1 cellular context compared by ENCODE assay signal in the genomic region with DNA sequence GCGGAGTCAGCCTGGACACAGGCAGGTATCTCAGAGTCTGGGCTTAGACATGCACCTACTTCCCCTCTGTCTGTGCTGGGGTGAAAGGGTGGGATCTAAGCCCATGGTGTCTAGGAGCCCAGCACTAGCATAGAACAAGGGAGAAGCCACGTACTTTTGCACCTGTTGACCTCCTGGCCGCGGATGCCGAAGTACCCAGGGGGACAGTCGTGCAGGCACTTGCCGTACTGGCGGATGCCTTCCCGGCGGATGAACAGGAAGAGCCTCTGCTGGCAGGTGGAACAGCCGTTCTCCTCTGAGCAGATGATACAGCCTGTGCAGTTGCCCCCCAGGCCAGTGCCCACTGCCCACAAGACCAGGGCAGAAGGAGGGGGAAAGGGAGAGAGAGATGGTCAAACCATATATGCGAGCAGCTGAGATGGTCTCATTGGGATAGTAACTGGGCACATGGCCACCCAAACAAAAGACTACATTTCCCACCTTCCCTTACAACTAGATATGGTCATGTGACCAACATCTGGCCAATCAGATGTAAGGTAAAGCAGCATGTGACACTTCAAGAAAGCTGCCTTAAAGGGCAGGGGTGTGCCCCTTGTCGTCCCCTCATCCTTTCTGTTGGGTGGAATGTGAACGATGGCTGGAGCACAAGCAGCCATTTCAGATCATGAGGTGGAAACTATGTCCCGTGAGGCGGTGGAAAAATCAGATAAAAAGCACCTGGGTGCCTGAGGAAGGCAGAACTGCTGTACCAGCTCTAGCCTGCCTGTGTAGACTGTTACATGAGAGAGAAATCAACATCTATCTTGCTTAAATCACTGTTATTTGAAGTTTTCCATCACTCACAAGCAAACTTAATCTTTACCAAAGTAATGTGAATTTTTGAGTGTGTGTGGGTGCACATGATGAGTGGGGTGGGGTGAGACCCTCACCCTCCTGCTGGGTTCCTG.
TF ChIP-seq lines count a peak whose summit lies in the region.

No MANE protein-coding gene starts in this region.

TF ChIP-seq in K562, 482 proteins besides CTCF, POLR2A, EP300 and RAD21 (continued from another document and continues in another):
- TF ChIP-seq, protein P1, sequence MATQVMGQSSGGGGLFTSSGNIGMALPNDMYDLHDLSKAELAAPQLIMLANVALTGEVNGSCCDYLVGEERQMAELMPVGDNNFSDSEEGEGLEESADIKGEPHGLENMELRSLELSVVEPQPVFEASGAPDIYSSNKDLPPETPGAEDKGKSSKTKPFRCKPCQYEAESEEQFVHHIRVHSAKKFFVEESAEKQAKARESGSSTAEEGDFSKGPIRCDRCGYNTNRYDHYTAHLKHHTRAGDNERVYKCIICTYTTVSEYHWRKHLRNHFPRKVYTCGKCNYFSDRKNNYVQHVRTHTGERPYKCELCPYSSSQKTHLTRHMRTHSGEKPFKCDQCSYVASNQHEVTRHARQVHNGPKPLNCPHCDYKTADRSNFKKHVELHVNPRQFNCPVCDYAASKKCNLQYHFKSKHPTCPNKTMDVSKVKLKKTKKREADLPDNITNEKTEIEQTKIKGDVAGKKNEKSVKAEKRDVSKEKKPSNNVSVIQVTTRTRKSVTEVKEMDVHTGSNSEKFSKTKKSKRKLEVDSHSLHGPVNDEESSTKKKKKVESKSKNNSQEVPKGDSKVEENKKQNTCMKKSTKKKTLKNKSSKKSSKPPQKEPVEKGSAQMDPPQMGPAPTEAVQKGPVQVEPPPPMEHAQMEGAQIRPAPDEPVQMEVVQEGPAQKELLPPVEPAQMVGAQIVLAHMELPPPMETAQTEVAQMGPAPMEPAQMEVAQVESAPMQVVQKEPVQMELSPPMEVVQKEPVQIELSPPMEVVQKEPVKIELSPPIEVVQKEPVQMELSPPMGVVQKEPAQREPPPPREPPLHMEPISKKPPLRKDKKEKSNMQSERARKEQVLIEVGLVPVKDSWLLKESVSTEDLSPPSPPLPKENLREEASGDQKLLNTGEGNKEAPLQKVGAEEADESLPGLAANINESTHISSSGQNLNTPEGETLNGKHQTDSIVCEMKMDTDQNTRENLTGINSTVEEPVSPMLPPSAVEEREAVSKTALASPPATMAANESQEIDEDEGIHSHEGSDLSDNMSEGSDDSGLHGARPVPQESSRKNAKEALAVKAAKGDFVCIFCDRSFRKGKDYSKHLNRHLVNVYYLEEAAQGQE (CRISPR knock-in tag; IDR thresholded peaks at IDR 0.05; ENCODE audit: low read depth), result no peak
- TF ChIP-seq, protein P2, sequence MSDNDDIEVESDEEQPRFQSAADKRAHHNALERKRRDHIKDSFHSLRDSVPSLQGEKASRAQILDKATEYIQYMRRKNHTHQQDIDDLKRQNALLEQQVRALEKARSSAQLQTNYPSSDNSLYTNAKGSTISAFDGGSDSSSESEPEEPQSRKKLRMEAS (CRISPR knock-in tag; IDR thresholded peaks at IDR 0.05), result peak; percentile 66
- TF ChIP-seq ZKSCAN1 (IDR thresholded peaks at IDR 0.05; ENCODE audit: low read depth, low read length), result no peak
- TF ChIP-seq ZNF766 (CRISPR knock-in tag; conservative IDR thresholded peaks at IDR 0.05), result 0 out of 2 replicates have a peak, but pooled peaks have one; percentile 21
- TF ChIP-seq MAZ (CRISPR knock-in tag; conservative IDR thresholded peaks at IDR 0.05 in 1 of 2, IDR thresholded peaks at IDR 0.05 in 1 of 2), result no peak
- no peak for TF ChIP-seq TFAM (CRISPR knock-in tag; conservative IDR thresholded peaks at IDR 0.05)
- TF ChIP-seq, protein P3, sequence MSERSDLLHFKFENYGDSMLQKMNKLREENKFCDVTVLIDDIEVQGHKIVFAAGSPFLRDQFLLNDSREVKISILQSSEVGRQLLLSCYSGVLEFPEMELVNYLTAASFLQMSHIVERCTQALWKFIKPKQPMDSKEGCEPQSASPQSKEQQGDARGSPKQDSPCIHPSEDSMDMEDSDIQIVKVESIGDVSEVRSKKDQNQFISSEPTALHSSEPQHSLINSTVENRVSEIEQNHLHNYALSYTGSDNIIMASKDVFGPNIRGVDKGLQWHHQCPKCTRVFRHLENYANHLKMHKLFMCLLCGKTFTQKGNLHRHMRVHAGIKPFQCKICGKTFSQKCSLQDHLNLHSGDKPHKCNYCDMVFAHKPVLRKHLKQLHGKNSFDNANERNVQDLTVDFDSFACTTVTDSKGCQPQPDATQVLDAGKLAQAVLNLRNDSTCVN (CRISPR knock-in tag; IDR thresholded peaks at IDR 0.05), result no peak
- no peak for TF ChIP-seq CREB1 (IDR thresholded peaks at IDR 0.05)
- TF ChIP-seq CREB1 (CRISPR knock-in tag; IDR thresholded peaks at IDR 0.05), result no peak
- TF ChIP-seq ZNF311 (CRISPR knock-in tag; IDR thresholded peaks at IDR 0.05), result no peak
- TF ChIP-seq, protein P4, sequence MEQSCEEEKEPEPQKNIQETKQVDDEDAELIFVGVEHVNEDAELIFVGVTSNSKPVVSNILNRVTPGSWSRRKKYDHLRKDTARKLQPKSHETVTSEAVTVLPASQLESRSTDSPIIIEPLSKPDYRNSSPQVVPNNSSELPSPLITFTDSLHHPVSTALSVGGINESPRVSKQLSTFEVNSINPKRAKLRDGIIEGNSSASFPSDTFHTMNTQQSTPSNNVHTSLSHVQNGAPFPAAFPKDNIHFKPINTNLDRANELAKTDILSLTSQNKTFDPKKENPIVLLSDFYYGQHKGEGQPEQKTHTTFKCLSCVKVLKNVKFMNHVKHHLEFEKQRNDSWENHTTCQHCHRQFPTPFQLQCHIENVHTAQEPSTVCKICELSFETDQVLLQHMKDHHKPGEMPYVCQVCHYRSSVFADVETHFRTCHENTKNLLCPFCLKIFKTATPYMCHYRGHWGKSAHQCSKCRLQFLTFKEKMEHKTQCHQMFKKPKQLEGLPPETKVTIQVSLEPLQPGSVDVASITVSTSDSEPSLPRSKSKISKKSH (CRISPR knock-in tag; IDR thresholded peaks at IDR 0.05), result no peak
- TF ChIP-seq HDAC3 (IDR thresholded peaks at IDR 0.05; ENCODE audit: borderline replicate concordance, partially characterized antibody), result no peak
- TF ChIP-seq, protein P5, sequence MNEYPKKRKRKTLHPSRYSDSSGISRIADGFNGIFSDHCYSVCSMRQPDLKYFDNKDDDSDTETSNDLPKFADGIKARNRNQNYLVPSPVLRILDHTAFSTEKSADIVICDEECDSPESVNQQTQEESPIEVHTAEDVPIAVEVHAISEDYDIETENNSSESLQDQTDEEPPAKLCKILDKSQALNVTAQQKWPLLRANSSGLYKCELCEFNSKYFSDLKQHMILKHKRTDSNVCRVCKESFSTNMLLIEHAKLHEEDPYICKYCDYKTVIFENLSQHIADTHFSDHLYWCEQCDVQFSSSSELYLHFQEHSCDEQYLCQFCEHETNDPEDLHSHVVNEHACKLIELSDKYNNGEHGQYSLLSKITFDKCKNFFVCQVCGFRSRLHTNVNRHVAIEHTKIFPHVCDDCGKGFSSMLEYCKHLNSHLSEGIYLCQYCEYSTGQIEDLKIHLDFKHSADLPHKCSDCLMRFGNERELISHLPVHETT (CRISPR knock-in tag; conservative IDR thresholded peaks at IDR 0.05 in 1 of 2, IDR thresholded peaks at IDR 0.05 in 1 of 2), result no peak
- TF ChIP-seq KAT7 (CRISPR knock-in tag; IDR thresholded peaks at IDR 0.05; ENCODE audit: borderline replicate concordance), result no peak
- peak; percentile 40; the same call in 1 of the 2 replicates for TF ChIP-seq MBD2 (IDR thresholded peaks at IDR 0.05; ENCODE audit: borderline replicate concordance, low read depth)
- no peak for TF ChIP-seq ZNF354B (CRISPR knock-in tag; IDR thresholded peaks at IDR 0.05)
- no peak for TF ChIP-seq ZNF324 (CRISPR knock-in tag; IDR thresholded peaks at IDR 0.05)
- TF ChIP-seq, protein P6, sequence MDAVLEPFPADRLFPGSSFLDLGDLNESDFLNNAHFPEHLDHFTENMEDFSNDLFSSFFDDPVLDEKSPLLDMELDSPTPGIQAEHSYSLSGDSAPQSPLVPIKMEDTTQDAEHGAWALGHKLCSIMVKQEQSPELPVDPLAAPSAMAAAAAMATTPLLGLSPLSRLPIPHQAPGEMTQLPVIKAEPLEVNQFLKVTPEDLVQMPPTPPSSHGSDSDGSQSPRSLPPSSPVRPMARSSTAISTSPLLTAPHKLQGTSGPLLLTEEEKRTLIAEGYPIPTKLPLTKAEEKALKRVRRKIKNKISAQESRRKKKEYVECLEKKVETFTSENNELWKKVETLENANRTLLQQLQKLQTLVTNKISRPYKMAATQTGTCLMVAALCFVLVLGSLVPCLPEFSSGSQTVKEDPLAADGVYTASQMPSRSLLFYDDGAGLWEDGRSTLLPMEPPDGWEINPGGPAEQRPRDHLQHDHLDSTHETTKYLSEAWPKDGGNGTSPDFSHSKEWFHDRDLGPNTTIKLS (IDR thresholded peaks at IDR 0.05; ENCODE audit: borderline replicate concordance, low read depth), result no peak
- no peak for TF ChIP-seq IRF2 (CRISPR knock-in tag; IDR thresholded peaks at IDR 0.05)
- TF ChIP-seq FOXM1 (IDR thresholded peaks at IDR 0.05; ENCODE audit: low read depth), result peak; percentile 53; the same call in 1 of the 2 replicates
- no peak for TF ChIP-seq FOXM1 (CRISPR knock-in tag; IDR thresholded peaks at IDR 0.05; ENCODE audit: low read depth)
- TF ChIP-seq NFXL1 (CRISPR knock-in tag; IDR thresholded peaks at IDR 0.05), result no peak
- TF ChIP-seq FOXP1 (CRISPR knock-in tag; IDR thresholded peaks at IDR 0.05), result no peak
- no peak for TF ChIP-seq TAF1 (IDR thresholded peaks at IDR 0.05; ENCODE audit: control insufficient read depth, extremely low read depth, insufficient read depth, low read length, severe bottlenecking)
- no peak for TF ChIP-seq PCBP1 (IDR thresholded peaks at IDR 0.05; ENCODE audit: low read depth, low read length, poor library complexity, severe bottlenecking)
- no peak for TF ChIP-seq SMARCC2 (IDR thresholded peaks at IDR 0.05; ENCODE audit: low read depth)
- TF ChIP-seq ZFP30 (CRISPR knock-in tag; IDR thresholded peaks at IDR 0.05; ENCODE audit: borderline replicate concordance), result no peak
- TF ChIP-seq ZNF644 (tag; IDR thresholded peaks at IDR 0.05; ENCODE audit: low read depth), result no peak
- TF ChIP-seq, protein P7, sequence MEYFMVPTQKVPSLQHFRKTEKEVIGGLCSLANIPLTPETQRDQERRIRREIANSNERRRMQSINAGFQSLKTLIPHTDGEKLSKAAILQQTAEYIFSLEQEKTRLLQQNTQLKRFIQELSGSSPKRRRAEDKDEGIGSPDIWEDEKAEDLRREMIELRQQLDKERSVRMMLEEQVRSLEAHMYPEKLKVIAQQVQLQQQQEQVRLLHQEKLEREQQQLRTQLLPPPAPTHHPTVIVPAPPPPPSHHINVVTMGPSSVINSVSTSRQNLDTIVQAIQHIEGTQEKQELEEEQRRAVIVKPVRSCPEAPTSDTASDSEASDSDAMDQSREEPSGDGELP (CRISPR knock-in tag; IDR thresholded peaks at IDR 0.05; ENCODE audit: borderline replicate concordance), result peak; percentile 40; the same call in 1 of the 2 replicates
- no peak for TF ChIP-seq SOX6 (IDR thresholded peaks at IDR 0.05)
- no peak for TF ChIP-seq ZNF586 (CRISPR knock-in tag; conservative IDR thresholded peaks at IDR 0.05)
- no peak for TF ChIP-seq TAF9B (IDR thresholded peaks at IDR 0.05; ENCODE audit: partially characterized antibody)
- no peak for TF ChIP-seq SIN3B (IDR thresholded peaks at IDR 0.05; ENCODE audit: low read depth)
- TF ChIP-seq ZNF143 (CRISPR knock-in tag; IDR thresholded peaks at IDR 0.05), result peak; percentile 87
- no peak for TF ChIP-seq MYNN (IDR thresholded peaks at IDR 0.05)
- no peak for TF ChIP-seq MYNN (CRISPR knock-in tag; IDR thresholded peaks at IDR 0.05)
- no peak for TF ChIP-seq EGR1 (conservative IDR thresholded peaks at IDR 0.05)
- no peak for TF ChIP-seq TCFL5 (CRISPR knock-in tag; conservative IDR thresholded peaks at IDR 0.05)
- TF ChIP-seq HDAC6 (IDR thresholded peaks at IDR 0.05; ENCODE audit: low read depth, low read length), result no peak
- TF ChIP-seq DACH1 (IDR thresholded peaks at IDR 0.05; ENCODE audit: partially characterized antibody), result no peak
- no peak for TF ChIP-seq ESRRA (IDR thresholded peaks at IDR 0.05; ENCODE audit: borderline replicate concordance, low read depth)
- no peak for TF ChIP-seq GTF2F1 (IDR thresholded peaks at IDR 0.05; ENCODE audit: low read depth, low read length)
- no peak for TF ChIP-seq SAFB (IDR thresholded peaks at IDR 0.05; ENCODE audit: borderline replicate concordance, low read depth, low read length)
